ENCODE assay signal across 1 cellular context in genomic region chr12:120015313-120015712, GRCh38.
TF ChIP-seq lines count a peak whose summit lies in the region.

No MANE protein-coding gene starts in this region.

TF ChIP-seq in K562, 482 proteins besides CTCF, POLR2A, EP300 and RAD21 (continued from another document):
- TF ChIP-seq CBFA2T3 (IDR thresholded peaks at IDR 0.05) (0 out of 2 replicates have a peak, but pooled peaks have one; percentile 34), ZNF3 (CRISPR knock-in tag; IDR thresholded peaks at IDR 0.05) (no peak), TCF3 (CRISPR knock-in tag; IDR thresholded peaks at IDR 0.05) (peak; percentile 55)
TF ChIP-seq in K562: peak in this region for 3.
